In genomic region chr14:95515523-95516517, GRCh38 we compare ENCODE assay signal across 8 cellular contexts. TPM values are rescaled to one million over a fixed set of nuclear protein-coding genes. Genes with fewer than 3 reads are reported as not detected.
DNase-seq lines count a peak whose midpoint lies in the region; ATAC-seq, FAIRE-seq and TF ChIP-seq lines count a peak whose summit lies in the region.

No MANE protein-coding gene starts in this region.

- H3K4me3 ChIP-seq in KMS-11 (IDR thresholded peaks at IDR 0.05; ENCODE audit: insufficient read depth, low read depth, low read length) (no peak overlapping the region), astrocyte (ENCODE audit: insufficient read depth, low read depth, low read length) (peak overlapping the region; percentile 60), iPS-18a (ENCODE audit: low read length) (peak overlapping the region; percentile 45)

- H3K36me3 Mint-ChIP-seq in T-helper 1 cell treated with Interleukin-12 subunit alpha and Interleukin-12 subunit beta and Interleukin-4 antibody, amounts not matched to agents 30 μg/mL and 1 μg/mL, for 36 hours (ENCODE audit: low read depth) = peaks cover 17% of the 10 kb centered on the region
- H3K36me3 Mint-ChIP-seq in astrocyte (ENCODE audit: low read depth, unreplicated experiment) = no peaks in the 10 kb centered on the region

- FAIRE-seq in astrocyte (lab: Jason Lieb, UNC) = no peak

- no peaks in the 10 kb centered on the region for H3K9me3 Mint-ChIP-seq in T-helper 1 cell treated with Interleukin-12 subunit alpha and Interleukin-12 subunit beta and Interleukin-4 antibody, amounts not matched to agents 30 μg/mL and 1 μg/mL, for 36 hours
- H3K9me3 Mint-ChIP-seq in astrocyte (ENCODE audit: unreplicated experiment) = peaks cover 2% of the 10 kb centered on the region

- peak; percentile 82 for ATAC-seq in GM21717 (IDR thresholded peaks at IDR 0.05; ENCODE audit: unreplicated experiment)

- H3K4me2 ChIP-seq in KMS-11 = peak overlapping the region; percentile 80
- H3K4me2 ChIP-seq in astrocyte (ENCODE audit: low read length) = peak overlapping the region; percentile 97

- H3K9me3 ChIP-seq in astrocyte (ENCODE audit: insufficient read depth, low read depth, low read length) = no peaks in the 10 kb centered on the region
- no peaks in the 10 kb centered on the region for H3K9me3 ChIP-seq in iPS-18a (ENCODE audit: control insufficient read depth, low read depth, low read length)

- 0 out of 2 replicates have a peak, but pooled peaks have one; percentile 21 for TF ChIP-seq CTCF in KMS-11 (conservative IDR thresholded peaks at IDR 0.05; ENCODE audit: low read depth, low read length)
- TF ChIP-seq CTCF in astrocyte (IDR thresholded peaks at IDR 0.05; ENCODE audit: insufficient read depth, low read depth, low read length) = no peak

- no peaks in the 10 kb centered on the region for H3K27me3 Mint-ChIP-seq in T-helper 1 cell treated with Interleukin-12 subunit alpha and Interleukin-12 subunit beta and Interleukin-4 antibody, amounts not matched to agents 30 μg/mL and 1 μg/mL, for 36 hours (ENCODE audit: low read depth)
- H3K27me3 Mint-ChIP-seq in astrocyte (ENCODE audit: low read depth, unreplicated experiment) = peaks cover 3% of the 10 kb centered on the region

- peaks cover 33% of the 10 kb centered on the region for H3K79me2 ChIP-seq in KMS-11 (ENCODE audit: insufficient read depth, low read depth)
- no peaks in the 10 kb centered on the region for H3K79me2 ChIP-seq in astrocyte (ENCODE audit: insufficient read depth, low read length)

- H3K4me3 Mint-ChIP-seq in T-helper 1 cell treated with Interleukin-12 subunit alpha and Interleukin-12 subunit beta and Interleukin-4 antibody, amounts not matched to agents 30 μg/mL and 1 μg/mL, for 36 hours = peak overlapping the region; percentile 93
- peak overlapping the region; percentile 81 for H3K4me3 Mint-ChIP-seq in astrocyte (ENCODE audit: unreplicated experiment)

- peak overlapping the region; percentile 54 for H3K27ac ChIP-seq in KMS-11
- H3K27ac ChIP-seq in astrocyte (ENCODE audit: low read depth, low read length) = no peak overlapping the region
- H3K27ac ChIP-seq in iPS-18a (ENCODE audit: low read length) = no peak overlapping the region

- peak overlapping the region; percentile 49; the same call in 1 of the 2 replicates for H3K9ac ChIP-seq in KMS-11
- H3K9ac ChIP-seq in astrocyte (ENCODE audit: low read length) = peak overlapping the region; percentile 68
- H3K9ac ChIP-seq in iPS-18a (ENCODE audit: low read length) = no peak overlapping the region

- peaks cover 61% of the 10 kb centered on the region for H3K4me1 Mint-ChIP-seq in T-helper 1 cell treated with Interleukin-12 subunit alpha and Interleukin-12 subunit beta and Interleukin-4 antibody, amounts not matched to agents 30 μg/mL and 1 μg/mL, for 36 hours (ENCODE audit: low read depth)
- peaks cover 35% of the 10 kb centered on the region for H3K4me1 Mint-ChIP-seq in astrocyte (ENCODE audit: low read depth, unreplicated experiment)

- H3K27me3 ChIP-seq in KMS-11 (ENCODE audit: insufficient read depth, low read depth) (no peaks in the 10 kb centered on the region), astrocyte (ENCODE audit: insufficient read depth, low read length) (no peaks in the 10 kb centered on the region), iPS-18a (ENCODE audit: control insufficient read depth, insufficient read depth, low read length) (peaks cover 42% of the 10 kb centered on the region)

- peak; percentile 45 for DNase-seq in GF-D8 (lab: John Stamatoyannopoulos, UW)
- peak; percentile 27 for DNase-seq in astrocyte (ENCODE audit: low read depth)
- peak; percentile 72 to 79 for DNase-seq in stimulated activated CD4-positive, alpha-beta T cell treated with anti-CD3 and anti-CD28 coated beads, Interleukin-12 subunit alpha, Interleukin-12 subunit beta, amount 100 ng/mL, for 24 hours (ENCODE audit: low read depth in 2 of 2)
- DNase-seq in DMS114 treated with DMSO at 0.1 percent for 48 hours (lab: John Stamatoyannopoulos, UW; ENCODE audit: unreplicated experiment) = no peak

- H2AFZ ChIP-seq in KMS-11 (ENCODE audit: low read depth) (no peak overlapping the region), astrocyte (ENCODE audit: low read depth, low read length) (peak overlapping the region; percentile 68)

- H4K20me1 ChIP-seq in KMS-11 (ENCODE audit: insufficient read depth) (no peaks in the 10 kb centered on the region), astrocyte (ENCODE audit: insufficient read depth, low read length) (no peaks in the 10 kb centered on the region)

- H3K36me3 ChIP-seq in KMS-11 (ENCODE audit: insufficient read depth) = no peaks in the 10 kb centered on the region
- no peaks in the 10 kb centered on the region for H3K36me3 ChIP-seq in astrocyte (ENCODE audit: insufficient read depth, low read length)
- no peaks in the 10 kb centered on the region for H3K36me3 ChIP-seq in iPS-18a (ENCODE audit: control insufficient read depth, low read depth, low read length)

- H3K27ac Mint-ChIP-seq in T-helper 1 cell treated with Interleukin-12 subunit alpha and Interleukin-12 subunit beta and Interleukin-4 antibody, amounts not matched to agents 30 μg/mL and 1 μg/mL, for 36 hours = peak overlapping the region; percentile 92
- no peak overlapping the region for H3K27ac Mint-ChIP-seq in astrocyte (ENCODE audit: unreplicated experiment)

- H3K4me1 ChIP-seq in KMS-11 (ENCODE audit: low read depth, poor library complexity, severe bottlenecking) (peaks cover 51% of the 10 kb centered on the region), astrocyte (ENCODE audit: insufficient read depth, low read length) (peaks cover 49% of the 10 kb centered on the region), iPS-18a (ENCODE audit: control insufficient read depth, low read depth, low read length) (peaks cover 14% of the 10 kb centered on the region)

RNA-seq across cellular contexts. Expression of gene SYNE3, which starts 0.6 kb away (rescaled TPM):
- total RNA-seq in astrocyte = 2.5 TPM in 2 replicates

RNA-seq across cellular contexts. Expression of gene GLRX5, which starts 19.0 kb away (rescaled TPM):
- 50.1 and 50.5 TPM in 2 replicates for total RNA-seq in astrocyte
